In genomic region chr1:181769846-181770245, GRCh38 we compare ENCODE assay signal across 20 cellular contexts.
"Had no signal": no experiment of that assay in that cellular context is flagged by ENCODE, and none has a peak within 500 bp of the region (broad histone marks: within the 10 kb centered on the region; RNA-seq: fewer than 3 reads in every experiment).

No MANE protein-coding gene starts in this region.

- ATAC-seq: effector memory CD8-positive, alpha-beta T cell; esophagus mucosa; gastroesophageal sphincter; heart left ventricle; left cardiac atrium; left lung; left ventricle myocardium superior; lower lobe of right lung had no signal

- H3K36me3 ChIP-seq: colonic mucosa, esophagus squamous epithelium, gastroesophageal sphincter, heart left ventricle, left lung, lower lobe of right lung had no signal

- H3K9me3 Mint-ChIP-seq: dendritic cell treated with granulocyte-macrophage colony-stimulating factor and Interleukin-4, amounts not matched to agents 40 ng/mL and 50 ng/mL, for 4 days; endodermal cell; memory B cell had no signal

- H3K4me3 ChIP-seq: colonic mucosa, esophagus squamous epithelium, gastroesophageal sphincter, heart left ventricle, left lung, lower lobe of right lung had no signal

- H3K27me3 ChIP-seq: colonic mucosa, esophagus squamous epithelium, gastroesophageal sphincter, left lung had no signal

- H3K4me1 ChIP-seq: colonic mucosa, gastroesophageal sphincter, heart left ventricle, left lung, lower lobe of right lung had no signal

- DNase-seq: colonic mucosa; cortex of kidney; effector CD8-positive, alpha-beta T cell; effector memory CD8-positive, alpha-beta T cell; endodermal cell; erythroblast; esophagus squamous epithelium; foreskin fibroblast; heart left ventricle; hippocampal formation; left cardiac atrium; left lung; left ventricle myocardium superior; lower lobe of right lung; mesendoderm; midbrain had no signal

- H3K36me3 Mint-ChIP-seq: memory B cell had no signal

- H3K27me3 Mint-ChIP-seq: dendritic cell treated with granulocyte-macrophage colony-stimulating factor and Interleukin-4, amounts not matched to agents 40 ng/mL and 50 ng/mL, for 4 days had no signal

- H3K9me3 ChIP-seq: colonic mucosa, esophagus squamous epithelium, gastroesophageal sphincter, heart left ventricle, left lung, lower lobe of right lung had no signal

- H3K27ac ChIP-seq: colonic mucosa, esophagus squamous epithelium, gastroesophageal sphincter, heart left ventricle, left lung, lower lobe of right lung had no signal

- H3K4me3 Mint-ChIP-seq: dendritic cell treated with granulocyte-macrophage colony-stimulating factor and Interleukin-4, amounts not matched to agents 40 ng/mL and 50 ng/mL, for 4 days; effector memory CD8-positive, alpha-beta T cell; endodermal cell; memory B cell had no signal

- H3K27ac Mint-ChIP-seq: dendritic cell treated with granulocyte-macrophage colony-stimulating factor and Interleukin-4, amounts not matched to agents 40 ng/mL and 50 ng/mL, for 4 days; effector memory CD8-positive, alpha-beta T cell; endodermal cell; memory B cell had no signal

- H3K4me1 Mint-ChIP-seq: endodermal cell, memory B cell had no signal
